Comparison of ENCODE assay signal across 25 cellular contexts in genomic region chr21:24693779-24694178, GRCh38.
DNase-seq lines count a peak whose midpoint lies in the region; ATAC-seq lines count a peak whose summit lies in the region.
"Had no signal": no experiment of that assay in that cellular context is flagged by ENCODE, and none has a peak within 500 bp of the region (broad histone marks: within the 10 kb centered on the region; RNA-seq: fewer than 3 reads in every experiment).

No MANE protein-coding gene starts in this region.

- H3K36me3 ChIP-seq in MG63: no peaks in the 10 kb centered on the region
- H3K36me3 ChIP-seq in mesenchymal stem cell (ENCODE audit: control insufficient read depth in 1 of 2, insufficient read depth in 2 of 2, low read depth in 1 of 2, low read length in 2 of 2): no peaks in the 10 kb centered on the region
- H3K36me3 ChIP-seq: gastrocnemius medialis, ovary, right atrium auricular region, thoracic aorta, uterus had no signal

- H3K27me3 ChIP-seq in MG63 (no peaks in the 10 kb centered on the region), mesenchymal stem cell (ENCODE audit: control insufficient read depth in 1 of 2, insufficient read depth in 1 of 2, low read length in 2 of 2) (no peaks in the 10 kb centered on the region), right cardiac atrium (ENCODE audit: control insufficient read depth, insufficient read depth) (no peaks in the 10 kb centered on the region)
- H3K27me3 ChIP-seq: gastrocnemius medialis, ovary, right atrium auricular region, uterus had no signal

- peak overlapping the region; percentile 47 for H3K9ac ChIP-seq in mesenchymal stem cell (ENCODE audit: low read length)
- H3K9ac ChIP-seq: KMS-11 had no signal

- ATAC-seq in HG03175 (IDR thresholded peaks at IDR 0.05; ENCODE audit: unreplicated experiment) (no peak), right cardiac atrium (no peak)
- ATAC-seq: activated CD4-positive, alpha-beta T cell treated with anti-CD3 and anti-CD28 coated beads for 36 hours; activated T-cell treated with anti-CD3 and anti-CD28 coated beads, Interleukin-2, amount 50 U/mL, for 4 hours; gastrocnemius medialis; mucosa of descending colon had no signal

- no peak overlapping the region for H2BK120ac ChIP-seq in mesenchymal stem cell (ENCODE audit: low read depth, low read length)

- no peak overlapping the region for H3K14ac ChIP-seq in mesenchymal stem cell (ENCODE audit: low read length in 2 of 2)

- H2BK5ac ChIP-seq in mesenchymal stem cell (ENCODE audit: low read depth, low read length, poor library complexity, severe bottlenecking): no peak overlapping the region

- WGBS in mesenchymal stem cell: no CpG with 5 or more reads among the region's 2 CpGs
- 74% methylated on average over 2 of the region's 2 CpGs for WGBS in right cardiac atrium

- H3K23ac ChIP-seq in mesenchymal stem cell (ENCODE audit: low read length in 2 of 2): no peak overlapping the region

- DNase-seq in ELR (ENCODE audit: low read depth) (peak; percentile 20), MG63 (no peak), SHP77 (lab: John Stamatoyannopoulos, UW) (peak; percentile 34 to 38), mesenchymal stem cell (no peak), right cardiac atrium (no peak)
- DNase-seq in activated CD4-positive, CD25-positive, alpha-beta regulatory T cell treated with anti-CD3 and anti-CD28 coated beads, Interleukin-2, amount 50 U/mL, for 72 hours: no peak
- DNase-seq: activated CD4-positive, alpha-beta T cell treated with anti-CD3 and anti-CD28 coated beads for 36 hours; activated naive CD4-positive, alpha-beta T cell treated with Interleukin-2 at 50 U/mL for 16 hours; activated T-cell treated with anti-CD3 and anti-CD28 coated beads, Interleukin-2, amount 50 U/mL, for 4 hours; endodermal cell; gastrocnemius medialis; hypothalamus; mucosa of descending colon; NCI-H187; NCI-H226; ovary; SIG-M5; stimulated activated CD4-positive, alpha-beta T cell treated with anti-CD3 and anti-CD28 coated beads, Interleukin-12 subunit alpha, Interleukin-12 subunit beta, amount 100 ng/mL, for 4 hours; stimulated activated CD4-positive, alpha-beta T cell treated with anti-CD3 and anti-CD28 coated beads, Interleukin-4, amount 100 ng/mL, for 4 hours; stimulated activated naive CD4-positive, alpha-beta T cell treated with Interleukin-2 at 50 U/mL for 16 hours; uterus had no signal

- H3K4me1 ChIP-seq in mesenchymal stem cell (ENCODE audit: control insufficient read depth, insufficient read depth, low read depth, low read length) (no peaks in the 10 kb centered on the region), right cardiac atrium (ENCODE audit: control insufficient read depth, insufficient read depth, low read length) (no peaks in the 10 kb centered on the region)
- H3K4me1 ChIP-seq: gastrocnemius medialis, right atrium auricular region, uterus had no signal

- no peak overlapping the region for H4K8ac ChIP-seq in mesenchymal stem cell (ENCODE audit: low read length)

- H3K27ac ChIP-seq in mesenchymal stem cell (ENCODE audit: low read length, poor library complexity, severe bottlenecking) (no peak overlapping the region), right cardiac atrium (ENCODE audit: low read length) (no peak overlapping the region)
- H3K27ac ChIP-seq: gastrocnemius medialis, KMS-11, ovary, right atrium auricular region, thoracic aorta, uterus had no signal

- H3K9me3 ChIP-seq in MG63 (no peaks in the 10 kb centered on the region), mesenchymal stem cell (ENCODE audit: control insufficient read depth, low read length) (no peaks in the 10 kb centered on the region), right cardiac atrium (ENCODE audit: control insufficient read depth, low read length) (no peaks in the 10 kb centered on the region)
- H3K9me3 ChIP-seq: gastrocnemius medialis, ovary, right atrium auricular region, thoracic aorta, uterus had no signal

- H3K18ac ChIP-seq in mesenchymal stem cell (ENCODE audit: low read depth in 1 of 2, low read length in 2 of 2): no peak overlapping the region

- no peak overlapping the region for H3K4me2 ChIP-seq in mesenchymal stem cell (ENCODE audit: low read length, poor library complexity, severe bottlenecking)
- H3K4me2 ChIP-seq: KMS-11 had no signal

- H2BK12ac ChIP-seq in mesenchymal stem cell (ENCODE audit: low read length in 2 of 2): no peak overlapping the region

- H3K4ac ChIP-seq in mesenchymal stem cell (ENCODE audit: low read depth in 1 of 2, low read length in 2 of 2): no peak overlapping the region

- intact Hi-C loops in right cardiac atrium (cut with DNase I): no loop called here

- H3K4me3 ChIP-seq in MG63 (peak overlapping the region; percentile 50), mesenchymal stem cell (ENCODE audit: insufficient read depth in 1 of 2, low read depth in 1 of 2, low read length in 2 of 2) (peak overlapping the region in 1 of 2 experiments; percentile 56), right cardiac atrium (ENCODE audit: low read length) (no peak overlapping the region)
- H3K4me3 ChIP-seq: mucosa of descending colon, ovary, right atrium auricular region, thoracic aorta, uterus had no signal

- no peak overlapping the region for H4K91ac ChIP-seq in mesenchymal stem cell (ENCODE audit: low read length)

- no peaks in the 10 kb centered on the region for H3K79me1 ChIP-seq in mesenchymal stem cell (replicated peaks; ENCODE audit: low read length, poor library complexity, severe bottlenecking)

- no peak overlapping the region for H2BK15ac ChIP-seq in mesenchymal stem cell (ENCODE audit: low read depth, poor library complexity, severe bottlenecking)

- H2AK5ac ChIP-seq in mesenchymal stem cell (ENCODE audit: low read length, severe bottlenecking): no peak overlapping the region

- no peak overlapping the region for H2AFZ ChIP-seq in mesenchymal stem cell (ENCODE audit: low read depth, low read length)

Comparison
In these comparisons a context has a peak if more than half of its experiments do, and no peak if none do; other contexts are left out.
1. DNase-seq: peak in ELR (single experiment) and SHP77 (2 of 2); none in MG63 (single experiment), mesenchymal stem cell (single experiment), activated CD4-positive, CD25-positive, alpha-beta regulatory T cell treated with anti-CD3 and anti-CD28 coated beads, Interleukin-2, amount 50 U/mL, for 72 hours (single experiment) and right cardiac atrium (0 of 3).